ENCODE assay signal across 10 cellular contexts in the genomic region with DNA sequence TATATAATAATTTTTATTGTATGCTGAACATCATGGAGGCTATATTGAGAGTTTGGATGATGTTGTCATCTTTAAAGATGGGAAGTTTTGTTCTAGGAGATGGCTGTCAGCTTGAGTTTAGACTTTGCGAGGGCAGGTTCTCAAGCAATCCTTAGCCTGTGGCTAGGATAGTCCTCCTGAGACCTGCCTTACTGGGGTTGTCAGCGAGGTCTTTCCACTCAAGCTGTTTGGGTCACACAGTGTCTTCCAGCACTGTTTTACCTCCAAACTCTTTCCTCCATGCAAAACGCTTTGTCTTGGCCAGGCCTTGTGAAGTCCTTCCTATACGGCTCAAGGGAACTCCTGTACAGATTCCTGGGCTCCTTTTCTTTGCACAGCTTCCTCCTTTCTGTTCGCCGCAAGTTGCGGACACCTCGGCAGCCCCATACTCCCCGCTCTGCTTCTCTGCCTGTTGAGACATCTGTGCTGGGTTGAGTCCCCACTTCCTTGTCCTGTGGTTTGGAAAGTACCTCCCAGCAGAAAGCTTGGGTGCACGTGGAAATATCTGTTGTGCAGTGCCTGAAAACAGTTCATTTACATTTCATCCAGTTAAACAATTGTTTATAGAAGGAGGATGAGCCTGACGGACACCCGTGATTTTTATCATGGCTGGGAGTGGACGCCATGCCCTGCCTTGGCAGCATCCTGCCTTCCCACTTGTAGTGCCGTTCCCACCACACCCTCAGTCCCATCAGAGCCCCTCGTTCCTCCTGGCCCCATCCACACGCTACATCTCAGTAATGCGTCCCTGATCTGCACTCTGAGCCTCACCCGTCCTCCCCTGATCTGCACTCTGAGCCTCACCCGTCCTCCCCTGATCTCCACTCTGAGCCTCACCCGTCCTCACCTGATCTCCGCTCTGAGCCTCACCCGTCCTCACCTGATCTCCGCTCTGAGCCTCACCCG. TPM values are rescaled to one million over a fixed set of nuclear protein-coding genes. Genes with fewer than 3 reads are reported as not detected.
DNase-seq lines count a peak whose midpoint lies in the region; ATAC-seq and TF ChIP-seq lines count a peak whose summit lies in the region.
"Had no signal": no experiment of that assay in that cellular context is flagged by ENCODE, and none has a peak within 500 bp of the region (broad histone marks: within the 10 kb centered on the region; RNA-seq: fewer than 3 reads in every experiment).

No MANE protein-coding gene starts in this region.

- peaks cover 1% of the 10 kb centered on the region for H3K36me3 Mint-ChIP-seq in activated naive CD4-positive, alpha-beta T cell treated with anti-CD3 and anti-CD28 coated beads, Interleukin-2, amount 10 ng/mL, durations not matched to agents 7 days and 5 days

- TF ChIP-seq POLR2A in spleen (IDR thresholded peaks at IDR 0.05): no peak

- peak overlapping the region; percentile 35 for H3K27ac Mint-ChIP-seq in activated naive CD4-positive, alpha-beta T cell treated with anti-CD3 and anti-CD28 coated beads, Interleukin-2, amount 10 ng/mL, durations not matched to agents 7 days and 5 days

- no peaks in the 10 kb centered on the region for H3K36me3 ChIP-seq in OCI-LY7 (ENCODE audit: insufficient read depth, low read length)
- no peaks in the 10 kb centered on the region for H3K36me3 ChIP-seq in spleen

- intact Hi-C loops in OCI-LY7 (cut with micrococcal nuclease; ENCODE audit: unreplicated experiment): no loop called here
- intact Hi-C loops in spleen (cut with DNase I; ENCODE audit: low total_unique reads): no loop called here

- H4K20me1 ChIP-seq in OCI-LY7 (ENCODE audit: insufficient read depth, low read length): no peaks in the 10 kb centered on the region

- H3K9me2 ChIP-seq in OCI-LY7 (ENCODE audit: insufficient read depth, low read length): no peaks in the 10 kb centered on the region

- ATAC-seq in GM21360 (IDR thresholded peaks at IDR 0.05; ENCODE audit: unreplicated experiment) (peak; percentile 55), foreskin keratinocyte (no peak)

- H3K27ac ChIP-seq in OCI-LY7 (ENCODE audit: low read depth, low read length, poor library complexity, severe bottlenecking) (no peak overlapping the region), spleen (peak overlapping the region in 7 of 8 donors; percentile 19 to 74 (median 54)), foreskin keratinocyte (no peak overlapping the region)
- H3K27ac ChIP-seq: epithelial cell of prostate had no signal

- H3K79me2 ChIP-seq in OCI-LY7 (ENCODE audit: insufficient read depth, low read depth, low read length): no peaks in the 10 kb centered on the region

- 39 to 51% (median 41%) methylated on average over 24 of the region's 24 CpGs for WGBS in spleen, 5 donors

- H3K9me3 ChIP-seq in OCI-LY7 (ENCODE audit: low read length) (no peaks in the 10 kb centered on the region), spleen (peaks cover 0 to 10% (median 4%) of the 10 kb centered on the region in 8 donors)

- H3K27me3 Mint-ChIP-seq in activated naive CD4-positive, alpha-beta T cell treated with anti-CD3 and anti-CD28 coated beads, Interleukin-2, amount 10 ng/mL, durations not matched to agents 7 days and 5 days: peaks cover 10% of the 10 kb centered on the region

- DNase-seq in OCI-LY7 (ENCODE audit: low spot score): peak; percentile 49
- DNase-seq in activated naive CD4-positive, alpha-beta T cell treated with anti-CD3 and anti-CD28 coated beads, Interleukin-2, amount 10 ng/mL, durations not matched to agents 7 days and 5 days: peak; percentile 74
- peak; percentile 90 for DNase-seq in spleen
- no peak for DNase-seq in NCI-H146 (lab: John Stamatoyannopoulos, UW)
- no peak for DNase-seq in foreskin keratinocyte
- no peak for DNase-seq in iPS-NIHi11 (ENCODE audit: low spot score)
- DNase-seq in ACHN: no peak
- DNase-seq: IMR-90 had no signal

- no peak overlapping the region for H2AFZ ChIP-seq in OCI-LY7 (ENCODE audit: low read length)

- CTCF ChIA-PET in OCI-LY7 (lab: Charles Lee; ENCODE audit: unreplicated experiment): no interaction called here
- CTCF ChIA-PET in activated naive CD4-positive, alpha-beta T cell treated with anti-CD3 and anti-CD28 coated beads, Interleukin-2, amount 10 ng/mL, durations not matched to agents 7 days and 5 days (lab: Charles Lee): no interaction called here

- peak overlapping the region; percentile 52 for H3K4me2 ChIP-seq in OCI-LY7 (ENCODE audit: low read length)

- BruUV-seq in OCI-LY7 (replicated peaks; lab: Mats Ljungman, UMichigan): no TSS peak

- H3K9me3 Mint-ChIP-seq in activated naive CD4-positive, alpha-beta T cell treated with anti-CD3 and anti-CD28 coated beads, Interleukin-2, amount 10 ng/mL, durations not matched to agents 7 days and 5 days: peaks cover 10% of the 10 kb centered on the region

- H3K4me3 ChIP-seq in OCI-LY7 (ENCODE audit: low read depth, low read length, poor library complexity, severe bottlenecking) (no peak overlapping the region), spleen (peak overlapping the region in 2 of 8 donors; percentile 13 to 52)

- H3K4me1 ChIP-seq in OCI-LY7 (ENCODE audit: insufficient read depth, low read length, poor library complexity, severe bottlenecking) (peaks cover 18% of the 10 kb centered on the region), spleen (peaks cover 0 to 30% (median 21%) of the 10 kb centered on the region in 6 donors), foreskin keratinocyte (no peaks in the 10 kb centered on the region)

- POLR2A ChIA-PET in OCI-LY7 (lab: Charles Lee): no interaction called here

- H3K27me3 ChIP-seq in spleen (replicated peaks in 1 of 7) (peaks cover 0 to 16% (median under 1%) of the 10 kb centered on the region in 7 donors), foreskin keratinocyte (peaks cover 5% of the 10 kb centered on the region)

- peaks cover 23% of the 10 kb centered on the region for H3K4me1 Mint-ChIP-seq in activated naive CD4-positive, alpha-beta T cell treated with anti-CD3 and anti-CD28 coated beads, Interleukin-2, amount 10 ng/mL, durations not matched to agents 7 days and 5 days

- TF ChIP-seq CTCF in OCI-LY7 (conservative IDR thresholded peaks at IDR 0.05; ENCODE audit: low read length): no peak
- no peak for TF ChIP-seq CTCF in spleen (IDR thresholded peaks at IDR 0.05 in 8 of 11, conservative IDR thresholded peaks at IDR 0.05 in 3 of 11)
- TF ChIP-seq CTCF in foreskin keratinocyte (conservative IDR thresholded peaks at IDR 0.05): no peak

- peak overlapping the region; percentile 19 for H3K4me3 Mint-ChIP-seq in activated naive CD4-positive, alpha-beta T cell treated with anti-CD3 and anti-CD28 coated beads, Interleukin-2, amount 10 ng/mL, durations not matched to agents 7 days and 5 days

- in situ Hi-C loops in ACHN (cut with HindIII; ENCODE audit: low pct_ligation_motif_present, low pct_unique_long_range_greater_than_20kb, low sequenced_read_pairs): no loop called here

RNA-seq across cellular contexts. Expression of a gene that starts 55.0 kb away (rescaled TPM):
- total RNA-seq in OCI-LY7 (2014; rRNA removed; shearing (Covaris generic)): 1.1 and 2.2 TPM in 2 replicates
- 30.8 and 48.0 TPM in 2 replicates for total RNA-seq in OCI-LY7 (2022)
- 10 to 100 TPM; 10.5 to 59.8 (median 56.3) TPM for total RNA-seq in spleen
- polyA plus RNA-seq in spleen: 10 to 100 TPM in 2 of 3 donors, 1 to 10 TPM in 1; 8.4 to 25.1 (median 14.3) TPM
- 0.18 and 0.20 TPM in 2 replicates for total RNA-seq in foreskin keratinocyte
- polyA plus RNA-seq in foreskin keratinocyte: 0.09 and 0.18 TPM in 2 replicates
- total RNA-seq: IMR-90 had no signal
- polyA plus RNA-seq: IMR-90 had no signal

Comparison
In these comparisons a context has a peak if more than half of its experiments do, and no peak if none do; other contexts are left out.
1. DNase-seq: peak in OCI-LY7 (single experiment), activated naive CD4-positive, alpha-beta T cell treated with anti-CD3 and anti-CD28 coated beads, Interleukin-2, amount 10 ng/mL, durations not matched to agents 7 days and 5 days (single experiment) and spleen (single experiment); none in NCI-H146 (single experiment), foreskin keratinocyte (0 of 2), iPS-NIHi11 (single experiment) and ACHN (single experiment).
2. H3K27ac ChIP-seq: peak in spleen (7 of 8); none in OCI-LY7 (single experiment) and foreskin keratinocyte (single experiment).